ENCODE assay signal across 23 cellular contexts in genomic region chr13:101433895-101434294, GRCh38. TPM values are rescaled to one million over a fixed set of nuclear protein-coding genes. Genes with fewer than 3 reads are reported as not detected.
"Had no signal": no experiment of that assay in that cellular context is flagged by ENCODE, and none has a peak within 500 bp of the region (broad histone marks: within the 10 kb centered on the region; RNA-seq: fewer than 3 reads in every experiment).

No MANE protein-coding gene starts in this region.

- H3K4me2 ChIP-seq: hepatocyte had no signal

- H3K36me3 ChIP-seq: esophagus squamous epithelium, gastroesophageal sphincter, thyroid gland, upper lobe of left lung, vagina, WERI-Rb-1 had no signal

- DNase-seq: activated CD4-positive, alpha-beta T cell treated with anti-CD3 and anti-CD28 coated beads for 48 hours; activated CD4-positive, alpha-beta T cell treated with anti-CD3 and anti-CD28 coated beads, Interleukin-2, amount 50 U/mL, for 48 hours; activated CD8-positive, alpha-beta memory T cell treated with anti-CD3 and anti-CD28 coated beads for 24 hours; activated effector memory CD4-positive, alpha-beta T cell treated with Interleukin-2 at 50 U/mL for 16 hours; activated naive CD4-positive, alpha-beta T cell treated with Interleukin-2 at 50 U/mL for 16 hours; anterior cingulate cortex; central memory CD4-positive, alpha-beta T cell; esophagus squamous epithelium; islet precursor cell; left ventricle myocardium superior; retina; small intestine; stimulated activated CD4-positive, alpha-beta T cell treated with anti-CD3 and anti-CD28 coated beads, Interleukin-4, amount 100 ng/mL, for 4 hours; stimulated activated CD8-positive, alpha-beta memory T cell treated with anti-CD3 and anti-CD28 coated beads, Interleukin-4, amount 100 ng/mL, for 48 hours; stimulated activated naive CD8-positive, alpha-beta T cell treated with anti-CD3 and anti-CD28 coated beads, Interleukin-15, amount 100 ng/mL, for 72 hours; T-helper 9 cell; thyroid gland; upper lobe of left lung; WERI-Rb-1 had no signal

- H3K27ac ChIP-seq: esophagus squamous epithelium, gastroesophageal sphincter, hepatocyte, thyroid gland, upper lobe of left lung, vagina, WERI-Rb-1 had no signal

- H3K27me3 ChIP-seq: gastroesophageal sphincter, hepatocyte, thyroid gland, upper lobe of left lung, vagina had no signal

- H3K9me3 ChIP-seq: esophagus squamous epithelium, gastroesophageal sphincter, thyroid gland, upper lobe of left lung, vagina had no signal

- FAIRE-seq: small intestine, TTC549 had no signal

- H3K4me3 ChIP-seq: esophagus squamous epithelium, gastroesophageal sphincter, hepatocyte, thyroid gland, upper lobe of left lung, vagina had no signal

- H2AFZ ChIP-seq: hepatocyte had no signal

- H3K4me1 ChIP-seq: esophagus squamous epithelium, gastroesophageal sphincter, thyroid gland, upper lobe of left lung, vagina had no signal

- H3K79me2 ChIP-seq: hepatocyte had no signal

RNA-seq across cellular contexts. Expression of gene ITGBL1, which starts 18.6 kb away (rescaled TPM):
- polyA plus RNA-seq: hepatocyte had no signal
